In the genomic region with DNA sequence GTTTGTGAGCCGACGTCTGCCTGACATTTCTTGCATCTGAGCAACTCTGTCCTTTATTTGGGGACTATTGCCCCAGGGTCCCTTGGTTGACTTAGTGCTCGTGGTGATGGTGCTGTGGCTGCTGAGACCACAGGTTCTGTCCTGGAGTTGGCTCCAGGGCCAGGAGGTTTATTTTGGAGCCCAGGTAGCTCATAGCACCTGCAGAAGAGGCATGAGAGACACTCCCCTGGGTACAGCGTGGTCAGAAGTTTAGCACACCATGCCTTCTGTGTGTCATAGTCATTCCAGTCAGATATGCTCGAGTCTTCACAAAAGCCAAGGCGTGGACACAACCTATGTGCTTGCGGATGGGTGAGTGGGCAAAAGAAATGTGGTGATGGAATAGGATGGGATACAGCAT, we compare ENCODE assay signal across 22 cellular contexts.
"Had no signal": no experiment of that assay in that cellular context is flagged by ENCODE, and none has a peak within 500 bp of the region (broad histone marks: within the 10 kb centered on the region; RNA-seq: fewer than 3 reads in every experiment).

No MANE protein-coding gene starts in this region.

- H3K27ac ChIP-seq: heart left ventricle, neural progenitor cell, parathyroid adenoma, psoas muscle, spleen, tibial artery, upper lobe of right lung had no signal

- H3K36me3 Mint-ChIP-seq: natural killer cell; neural progenitor cell; stimulated activated memory B cell treated with anti-CD40 and anti-IgM and Interleukin-4, amounts not matched to agents 10 μg/mL and 1 μg/mL and 100 μg/mL, for 72 hours had no signal

- H3K36me3 ChIP-seq: heart left ventricle, neural progenitor cell, spleen, tibial artery, upper lobe of right lung had no signal

- H3K27me3 ChIP-seq: neural progenitor cell, tibial artery, upper lobe of right lung had no signal

- H3K4me3 ChIP-seq: heart left ventricle, mucosa of descending colon, neural progenitor cell, psoas muscle, spleen, tibial artery, upper lobe of right lung had no signal

- H3K4me3 Mint-ChIP-seq: natural killer cell; neural progenitor cell; stimulated activated memory B cell treated with anti-CD40 and anti-IgM and Interleukin-4, amounts not matched to agents 10 μg/mL and 1 μg/mL and 100 μg/mL, for 72 hours; stimulated activated naive CD8-positive, alpha-beta T cell treated with anti-CD3 and anti-CD28 coated beads, Interleukin-15, Interleukin-2, amounts not matched to agents 100 ng/mL and 50 ng/mL, for 24 hours had no signal

- DNase-seq: cerebellar nuclear complex; dermis blood vessel endothelial cell; heart left ventricle; hypothalamus; left colon; mesendoderm; mucosa of descending colon; natural killer cell; occipital lobe; psoas muscle; retina; spleen; stimulated activated CD4-positive, alpha-beta T cell treated with anti-CD3 and anti-CD28 coated beads, Interleukin-15, amount 100 ng/mL, for 24 hours; stimulated activated CD4-positive, alpha-beta T cell treated with anti-CD3 and anti-CD28 coated beads, Interleukin-1b, Interleukin-23, amount 100 ng/mL, for 48 hours; stimulated activated CD4-positive, alpha-beta T cell treated with anti-CD3 and anti-CD28 coated beads, Interleukin-4, amount 100 ng/mL, for 24 hours; tibial artery; upper lobe of right lung had no signal

- H3K4me1 Mint-ChIP-seq: natural killer cell; stimulated activated memory B cell treated with anti-CD40 and anti-IgM and Interleukin-4, amounts not matched to agents 10 μg/mL and 1 μg/mL and 100 μg/mL, for 72 hours had no signal

- H3K27ac Mint-ChIP-seq: natural killer cell; neural progenitor cell; stimulated activated memory B cell treated with anti-CD40 and anti-IgM and Interleukin-4, amounts not matched to agents 10 μg/mL and 1 μg/mL and 100 μg/mL, for 72 hours; stimulated activated naive CD8-positive, alpha-beta T cell treated with anti-CD3 and anti-CD28 coated beads, Interleukin-15, Interleukin-2, amounts not matched to agents 100 ng/mL and 50 ng/mL, for 24 hours had no signal

- ATAC-seq: heart left ventricle; left colon; mucosa of descending colon; natural killer cell; psoas muscle; sciatic nerve; stimulated activated memory B cell treated with anti-CD40 and anti-IgM and Interleukin-4, amounts not matched to agents 10 μg/mL and 1 μg/mL and 100 μg/mL, for 72 hours; upper lobe of right lung had no signal

- H3K27me3 Mint-ChIP-seq: stimulated activated memory B cell treated with anti-CD40 and anti-IgM and Interleukin-4, amounts not matched to agents 10 μg/mL and 1 μg/mL and 100 μg/mL, for 72 hours; stimulated activated naive CD8-positive, alpha-beta T cell treated with anti-CD3 and anti-CD28 coated beads, Interleukin-15, Interleukin-2, amounts not matched to agents 100 ng/mL and 50 ng/mL, for 24 hours had no signal

- H3K4me1 ChIP-seq: heart left ventricle, parathyroid adenoma, psoas muscle, spleen, tibial artery, upper lobe of right lung had no signal

- H3K9me3 Mint-ChIP-seq: natural killer cell, neural progenitor cell had no signal

- H3K9me3 ChIP-seq: heart left ventricle, psoas muscle, tibial artery, upper lobe of right lung had no signal
